In genomic region chr5:171483453-171484177, GRCh38 we compare ENCODE assay signal across 8 cellular contexts.
DNase-seq lines count a peak whose midpoint lies in the region; ATAC-seq and TF ChIP-seq lines count a peak whose summit lies in the region.

No MANE protein-coding gene starts in this region.

- ATAC-seq in psoas muscle (peak; percentile 39 to 83 (median 68)), GM21381 (IDR thresholded peaks at IDR 0.05; ENCODE audit: unreplicated experiment) (no peak)

- no peaks in the 10 kb centered on the region for H3K27me3 ChIP-seq in left ventricle myocardium inferior (ENCODE audit: low read depth)
- peaks cover 0 to 4% (median 0%) of the 10 kb centered on the region in 3 donors for H3K27me3 ChIP-seq in psoas muscle (ENCODE audit: insufficient read depth in 3 of 3, low read length in 2 of 3)
- H3K27me3 ChIP-seq in esophagus squamous epithelium, result peaks cover 0 to 9% (median 0%) of the 10 kb centered on the region in 4 donors

- no peak for TF ChIP-seq POLR2A in esophagus squamous epithelium (IDR thresholded peaks at IDR 0.05)

- 57 to 59% (median 58%) methylated on average over 23 to 25 of the region's 25 CpGs for WGBS in psoas muscle, 3 donors
- 61% methylated on average over 3 to 12 of the region's 25 CpGs for WGBS in esophagus squamous epithelium, 2 donors

- peak; percentile 59 for DNase-seq in AG09319 (ENCODE audit: extremely low read depth, low read depth)
- DNase-seq in astrocyte of the hippocampus (ENCODE audit: low read depth, low spot score), result peak; percentile 88
- DNase-seq in left ventricle myocardium inferior, result peak; percentile 87
- DNase-seq in psoas muscle, result peak; percentile 86 to 91
- DNase-seq in SW 1271 (lab: John Stamatoyannopoulos, UW), result no peak
- DNase-seq in esophagus squamous epithelium (lab: John Stamatoyannopoulos, UW), result no peak
- DNase-seq in ecto neural progenitor cell (ENCODE audit: low spot score), result no peak

- TF ChIP-seq CTCF in AG09319 (IDR thresholded peaks at IDR 0.05; ENCODE audit: low read depth, low read length) (no peak), left ventricle myocardium inferior (IDR thresholded peaks at IDR 0.05; ENCODE audit: borderline replicate concordance) (no peak), psoas muscle (IDR thresholded peaks at IDR 0.05) (no peak), esophagus squamous epithelium (IDR thresholded peaks at IDR 0.05) (no peak)

- intact Hi-C loops in left ventricle myocardium inferior (cut with micrococcal nuclease) (no loop called here), psoas muscle (cut with DNase I) (no loop called here), esophagus squamous epithelium (cut with DNase I) (no loop called here)

- no peak overlapping the region for H3K4me3 ChIP-seq in left ventricle myocardium inferior
- H3K4me3 ChIP-seq in psoas muscle, result no peak overlapping the region
- H3K4me3 ChIP-seq in esophagus squamous epithelium, result peak overlapping the region in 1 of 4 donors; percentile 6

- H3K36me3 ChIP-seq in left ventricle myocardium inferior (no peaks in the 10 kb centered on the region), psoas muscle (ENCODE audit: insufficient read depth in 1 of 2, low read depth in 1 of 2) (no peaks in the 10 kb centered on the region), esophagus squamous epithelium (no peaks in the 10 kb centered on the region)

- peaks cover 35% of the 10 kb centered on the region for H3K4me1 ChIP-seq in left ventricle myocardium inferior
- no peaks in the 10 kb centered on the region for H3K4me1 ChIP-seq in psoas muscle
- peaks cover 0 to 8% (median 0%) of the 10 kb centered on the region in 3 donors for H3K4me1 ChIP-seq in esophagus squamous epithelium

- H3K27ac ChIP-seq in left ventricle myocardium inferior (replicated peaks), result peak overlapping the region; percentile 78
- H3K27ac ChIP-seq in psoas muscle, result no peak overlapping the region
- H3K27ac ChIP-seq in esophagus squamous epithelium, result peak overlapping the region in 1 of 4 donors; percentile 68

- H3K9me3 ChIP-seq in left ventricle myocardium inferior (replicated peaks), result no peaks in the 10 kb centered on the region
- no peaks in the 10 kb centered on the region for H3K9me3 ChIP-seq in psoas muscle
- no peaks in the 10 kb centered on the region for H3K9me3 ChIP-seq in esophagus squamous epithelium

Comparison
In these comparisons a context has a peak if more than half of its experiments do, and no peak if none do; other contexts are left out.
1. DNase-seq: peak in AG09319 (single experiment), astrocyte of the hippocampus (single experiment), left ventricle myocardium inferior (single experiment) and psoas muscle (2 of 2); none in SW 1271 (0 of 2), esophagus squamous epithelium (single experiment) and ecto neural progenitor cell (single experiment).